Comparison of ENCODE assay signal across 1 cellular context in genomic region chr15:40163657-40164416, GRCh38.
A peak's percentile ranks its signal among the peaks of the same experiment; 100 is the strongest.
TF ChIP-seq lines count a peak whose summit lies in the region.

No MANE protein-coding gene starts in this region.

TF ChIP-seq in GM12878, 131 proteins besides CTCF, POLR2A, EP300 and RAD21 (continued from another document):
- TF ChIP-seq CBX3 (IDR thresholded peaks at IDR 0.05; ENCODE audit: borderline replicate concordance, low read depth) (no peak), CREM (IDR thresholded peaks at IDR 0.05; ENCODE audit: low read depth) (peak; percentile 59), RELA (IDR thresholded peaks at IDR 0.05; ENCODE audit: borderline replicate concordance, partially characterized antibody) (peak; percentile 31), ZZZ3 (IDR thresholded peaks at IDR 0.05; ENCODE audit: control insufficient read depth, insufficient read length, low read depth) (no peak), IRF4 (IDR thresholded peaks at IDR 0.05; ENCODE audit: low read depth, low read length) (peak; percentile 87; the same call in 1 of the 2 replicates), DPF2 (IDR thresholded peaks at IDR 0.05) (no peak)
- TF ChIP-seq, protein P1, sequence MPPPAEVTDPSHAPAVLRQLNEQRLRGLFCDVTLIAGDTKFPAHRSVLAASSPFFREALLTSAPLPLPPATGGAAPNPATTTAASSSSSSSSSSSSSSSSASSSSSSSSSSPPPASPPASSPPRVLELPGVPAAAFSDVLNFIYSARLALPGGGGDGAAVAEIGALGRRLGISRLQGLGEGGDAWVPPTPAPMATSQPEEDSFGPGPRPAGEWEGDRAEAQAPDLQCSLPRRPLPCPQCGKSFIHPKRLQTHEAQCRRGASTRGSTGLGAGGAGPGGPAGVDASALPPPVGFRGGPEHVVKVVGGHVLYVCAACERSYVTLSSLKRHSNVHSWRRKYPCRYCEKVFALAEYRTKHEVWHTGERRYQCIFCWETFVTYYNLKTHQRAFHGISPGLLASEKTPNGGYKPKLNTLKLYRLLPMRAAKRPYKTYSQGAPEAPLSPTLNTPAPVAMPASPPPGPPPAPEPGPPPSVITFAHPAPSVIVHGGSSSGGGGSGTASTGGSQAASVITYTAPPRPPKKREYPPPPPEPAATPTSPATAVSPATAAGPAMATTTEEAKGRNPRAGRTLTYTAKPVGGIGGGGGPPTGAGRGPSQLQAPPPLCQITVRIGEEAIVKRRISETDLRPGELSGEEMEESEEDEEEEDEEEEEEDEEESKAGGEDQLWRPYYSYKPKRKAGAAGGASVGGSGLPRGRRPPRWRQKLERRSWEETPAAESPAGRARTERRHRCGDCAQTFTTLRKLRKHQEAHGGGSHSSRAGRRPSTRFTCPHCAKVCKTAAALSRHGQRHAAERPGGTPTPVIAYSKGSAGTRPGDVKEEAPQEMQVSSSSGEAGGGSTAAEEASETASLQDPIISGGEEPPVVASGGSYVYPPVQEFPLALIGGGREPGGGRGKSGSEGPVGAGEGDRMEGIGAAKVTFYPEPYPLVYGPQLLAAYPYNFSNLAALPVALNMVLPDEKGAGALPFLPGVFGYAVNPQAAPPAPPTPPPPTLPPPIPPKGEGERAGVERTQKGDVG (CRISPR knock-in tag; IDR thresholded peaks at IDR 0.05) = no peak
- TF ChIP-seq, protein P2, sequence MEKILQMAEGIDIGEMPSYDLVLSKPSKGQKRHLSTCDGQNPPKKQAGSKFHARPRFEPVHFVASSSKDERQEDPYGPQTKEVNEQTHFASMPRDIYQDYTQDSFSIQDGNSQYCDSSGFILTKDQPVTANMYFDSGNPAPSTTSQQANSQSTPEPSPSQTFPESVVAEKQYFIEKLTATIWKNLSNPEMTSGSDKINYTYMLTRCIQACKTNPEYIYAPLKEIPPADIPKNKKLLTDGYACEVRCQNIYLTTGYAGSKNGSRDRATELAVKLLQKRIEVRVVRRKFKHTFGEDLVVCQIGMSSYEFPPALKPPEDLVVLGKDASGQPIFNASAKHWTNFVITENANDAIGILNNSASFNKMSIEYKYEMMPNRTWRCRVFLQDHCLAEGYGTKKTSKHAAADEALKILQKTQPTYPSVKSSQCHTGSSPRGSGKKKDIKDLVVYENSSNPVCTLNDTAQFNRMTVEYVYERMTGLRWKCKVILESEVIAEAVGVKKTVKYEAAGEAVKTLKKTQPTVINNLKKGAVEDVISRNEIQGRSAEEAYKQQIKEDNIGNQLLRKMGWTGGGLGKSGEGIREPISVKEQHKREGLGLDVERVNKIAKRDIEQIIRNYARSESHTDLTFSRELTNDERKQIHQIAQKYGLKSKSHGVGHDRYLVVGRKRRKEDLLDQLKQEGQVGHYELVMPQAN (conservative IDR thresholded peaks at IDR 0.05) = no peak
